In genomic region chr9:83937861-83938455, GRCh38 we compare ENCODE assay signal across 8 cellular contexts. TPM values are rescaled to one million over a fixed set of nuclear protein-coding genes. Genes with fewer than 3 reads are reported as not detected.
A peak's percentile ranks its signal among the peaks of the same experiment; 100 is the strongest.
DNase-seq lines count a peak whose midpoint lies in the region; ATAC-seq and TF ChIP-seq lines count a peak whose summit lies in the region.

No MANE protein-coding gene starts in this region.

- intact Hi-C loops in Panc1 (cut with micrococcal nuclease; ENCODE audit: unreplicated experiment), result loop anchor here (2.0 to 5.0 kb wide), 3 partner anchors 234 to 379 kb away; no protein-coding TSS in a partner anchor
- intact Hi-C loops in tibial artery (cut with DNase I; ENCODE audit: low total_unique reads), result loop anchor here (2.0 kb wide), 1 partner anchor 323 kb away; no protein-coding TSS in a partner anchor

- DNase-seq in Caki2 (ENCODE audit: low read depth), result peak; percentile 47
- peak; percentile 63 for DNase-seq in HT1080 (ENCODE audit: low read depth)
- no peak for DNase-seq in Panc1 (ENCODE audit: low read depth, low spot score)
- peak; percentile 74 to 81 for DNase-seq in cardiac fibroblast (ENCODE audit: low read depth in 2 of 2)
- peak; percentile 82 for DNase-seq in kidney glomerular epithelial cell (lab: John Stamatoyannopoulos, UW)
- DNase-seq in tibial artery, result no peak

- H3K27ac ChIP-seq in Panc1 (ENCODE audit: low read length) (no peak overlapping the region), tibial artery (no peak overlapping the region)

- H3K4me3 ChIP-seq in Panc1 (ENCODE audit: low read depth in 2 of 2, low read length in 2 of 2) (no peak overlapping the region), cardiac fibroblast (replicated peaks in 1 of 2; ENCODE audit: low read depth in 2 of 2, low read length in 2 of 2) (no peak overlapping the region), tibial artery (no peak overlapping the region)

- TF ChIP-seq CTCF in Panc1 (IDR thresholded peaks at IDR 0.05) (peak; percentile 68), cardiac fibroblast (IDR thresholded peaks at IDR 0.05; ENCODE audit: low read depth, low read length) (peak; percentile 57), tibial artery (IDR thresholded peaks at IDR 0.05) (peak; percentile 68 to 71)

- CTCF ChIA-PET in Panc1 (lab: Charles Lee), result no interaction called here

- H3K27me3 ChIP-seq in Panc1 (ENCODE audit: control insufficient read depth, insufficient read depth, low read length), result no peaks in the 10 kb centered on the region
- H3K27me3 ChIP-seq in tibial artery, result no peaks in the 10 kb centered on the region

- ATAC-seq in GM18861 (IDR thresholded peaks at IDR 0.05; ENCODE audit: unreplicated experiment) (peak; percentile 54), Panc1 (peak; percentile 81), GM19324 (IDR thresholded peaks at IDR 0.05; ENCODE audit: low FRiP score, unreplicated experiment) (no peak)

- in situ Hi-C loops in Caki2 (cut with HindIII; ENCODE audit: low pct_unique_long_range_greater_than_20kb, low sequenced_read_pairs) (no loop called here), Panc1 (cut with HindIII; ENCODE audit: low pct_unique_long_range_greater_than_20kb, low sequenced_read_pairs) (no loop called here)

- BruUV-seq in Panc1 (replicated peaks; lab: Mats Ljungman, UMichigan), result no TSS peak

- H3K4me1 ChIP-seq in Panc1 (ENCODE audit: control insufficient read depth, insufficient read depth, low read length), result no peaks in the 10 kb centered on the region
- no peaks in the 10 kb centered on the region for H3K4me1 ChIP-seq in tibial artery

- H3K9me3 ChIP-seq in Panc1 (ENCODE audit: control insufficient read depth, insufficient read depth, low read depth, low read length) (no peaks in the 10 kb centered on the region), tibial artery (no peaks in the 10 kb centered on the region)

- H3K36me3 ChIP-seq in Panc1 (ENCODE audit: control insufficient read depth, insufficient read depth, low read length), result peaks cover 2% of the 10 kb centered on the region; the same call in 1 of the 2 replicates
- H3K36me3 ChIP-seq in tibial artery, result peaks cover 11 to 45% (median 29%) of the 10 kb centered on the region in 3 donors

- POLR2A ChIA-PET in Panc1 (lab: Charles Lee), result no interaction called here

RNA-seq across cellular contexts. Expression of gene KIF27, which starts 16.7 kb away (rescaled TPM):
- 0.67 and 4.8 TPM in 2 replicates for total RNA-seq in Caki2 (2014; rRNA removed; shearing (Covaris generic); ENCODE audit: low replicate concordance)
- 0.87 and 1.4 TPM in 2 replicates for total RNA-seq in HT1080 (2014; rRNA removed; shearing (Covaris generic))
- polyA plus RNA-seq in HT1080 (2015; cell fraction: cytosol; rRNA removed), result 1.4 and 2.1 TPM in 2 replicates
- 2.7 and 5.0 TPM in 2 replicates for polyA plus RNA-seq in HT1080 (2015; cell fraction: nucleus; rRNA removed)
- 3.4 TPM for total RNA-seq in Panc1 (2021; ENCODE audit: unreplicated experiment)
- polyA plus RNA-seq in Panc1 (2012; ENCODE audit: insufficient read length), result 1.3 TPM

RNA-seq across cellular contexts. Expression of gene HNRNPK, which starts 42.1 kb away (rescaled TPM):
- total RNA-seq in Caki2 (2014; rRNA removed; shearing (Covaris generic); ENCODE audit: low replicate concordance), result 655 and 719 TPM in 2 replicates
- 681 and 1,082 TPM in 2 replicates for total RNA-seq in HT1080 (2014; rRNA removed; shearing (Covaris generic))
- polyA plus RNA-seq in HT1080 (2015; cell fraction: cytosol; rRNA removed), result 515 and 519 TPM in 2 replicates
- 1,121 and 1,129 TPM in 2 replicates for polyA plus RNA-seq in HT1080 (2015; cell fraction: nucleus; rRNA removed)
- 495 TPM for total RNA-seq in Panc1 (2021; ENCODE audit: unreplicated experiment)
- 383 TPM for polyA plus RNA-seq in Panc1 (2012; ENCODE audit: insufficient read length)

RNA-seq across cellular contexts. Expression of gene RMI1, which starts 42.6 kb away (rescaled TPM):
- total RNA-seq in Caki2 (2014; rRNA removed; shearing (Covaris generic); ENCODE audit: low replicate concordance), result 4.7 and 12.4 TPM in 2 replicates
- 5.3 and 5.9 TPM in 2 replicates for total RNA-seq in HT1080 (2014; rRNA removed; shearing (Covaris generic))
- polyA plus RNA-seq in HT1080 (2015; cell fraction: cytosol; rRNA removed), result 11.0 and 14.4 TPM in 2 replicates
- polyA plus RNA-seq in HT1080 (2015; cell fraction: nucleus; rRNA removed), result 13.3 and 14.2 TPM in 2 replicates
- 14.6 TPM for total RNA-seq in Panc1 (2021; ENCODE audit: unreplicated experiment)
- 4.2 TPM for polyA plus RNA-seq in Panc1 (2012; ENCODE audit: insufficient read length)

Comparison
In these comparisons a context has a peak if more than half of its experiments do, and no peak if none do; other contexts are left out.
1. DNase-seq: peak in Caki2 (single experiment), HT1080 (single experiment), cardiac fibroblast (2 of 2) and kidney glomerular epithelial cell (single experiment); none in Panc1 (single experiment) and tibial artery (0 of 2).
2. Peak in every context shown above with its lines, with median percentiles within 50 percentile points of each other: CTCF ChIP-seq.